Comparison of ENCODE assay signal across 1 cellular context in the genomic region with DNA sequence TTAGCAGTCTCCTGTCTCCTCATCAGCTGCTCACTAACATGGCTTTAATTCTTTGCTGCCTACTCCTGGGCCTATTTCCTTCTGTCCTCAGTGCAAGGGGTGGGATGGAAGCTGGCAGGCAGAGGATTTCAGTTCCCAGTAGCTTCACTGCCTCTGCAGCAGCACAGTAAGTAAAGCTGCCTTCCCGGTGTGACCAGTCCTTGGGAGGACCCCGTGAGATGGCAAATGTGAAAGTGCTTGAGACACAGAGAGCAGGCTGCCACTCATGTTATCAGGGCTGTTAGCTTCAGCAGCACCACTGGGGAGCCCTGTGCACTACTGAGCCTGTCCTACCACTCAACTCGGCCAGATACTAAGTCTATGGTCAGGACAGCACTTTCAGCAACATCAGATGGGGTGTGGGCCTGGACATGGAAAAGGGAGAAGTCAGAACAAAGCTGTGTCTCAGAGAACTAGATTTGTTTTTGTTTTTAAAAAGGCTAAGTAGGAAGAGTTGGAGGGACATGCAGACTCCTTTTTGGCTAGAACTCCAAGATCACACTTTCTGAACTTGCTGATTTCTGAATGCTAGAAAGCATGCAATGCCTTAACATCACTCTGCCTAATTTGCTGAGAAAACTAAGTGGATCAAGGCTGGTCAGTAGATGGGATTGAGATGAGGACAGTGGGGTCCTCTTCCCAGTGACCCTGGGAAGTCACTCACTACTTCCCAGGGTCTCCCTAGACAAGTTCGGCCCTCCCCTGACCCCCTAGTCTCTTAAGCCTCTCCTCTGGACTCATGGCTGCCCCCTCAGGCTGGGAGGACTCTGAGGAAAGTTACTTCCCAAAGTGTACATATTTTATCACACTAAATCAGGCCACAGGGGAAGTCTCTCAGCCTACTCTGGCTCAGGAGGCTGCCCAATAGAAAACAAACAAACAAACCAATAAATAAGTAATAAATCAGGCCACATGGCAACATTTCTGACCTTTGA.
TF ChIP-seq lines count a peak whose summit lies in the region.

No MANE protein-coding gene starts in this region.

TF ChIP-seq in HepG2, 621 proteins besides CTCF, POLR2A, EP300 and RAD21 (continued from another document and continues in another):
- no peak for TF ChIP-seq ZBTB21 (CRISPR knock-in tag; IDR thresholded peaks at IDR 0.05)
- no peak for TF ChIP-seq ZBTB40 (IDR thresholded peaks at IDR 0.05)
- TF ChIP-seq ZBTB40 (CRISPR knock-in tag; IDR thresholded peaks at IDR 0.05), result 0 out of 2 replicates have a peak, but pooled peaks have one; percentile 33
- TF ChIP-seq LCORL (IDR thresholded peaks at IDR 0.05), result no peak
- TF ChIP-seq LCORL (CRISPR knock-in tag; IDR thresholded peaks at IDR 0.05), result 0 out of 2 replicates have a peak, but pooled peaks have one; percentile 44
- TF ChIP-seq MYNN (CRISPR knock-in tag; IDR thresholded peaks at IDR 0.05; ENCODE audit: low read depth), result no peak
- TF ChIP-seq RNF2 (conservative IDR thresholded peaks at IDR 0.05; ENCODE audit: low read depth), result no peak
- no peak for TF ChIP-seq HMG20A (CRISPR knock-in tag; IDR thresholded peaks at IDR 0.05; ENCODE audit: borderline replicate concordance)
- TF ChIP-seq HOMEZ (CRISPR knock-in tag; IDR thresholded peaks at IDR 0.05; ENCODE audit: low read depth), result peak; percentile 91
- TF ChIP-seq ZNF3 (CRISPR knock-in tag; IDR thresholded peaks at IDR 0.05), result 0 out of 2 replicates have a peak, but pooled peaks have one; percentile 4
- no peak for TF ChIP-seq JDP2 (CRISPR knock-in tag; IDR thresholded peaks at IDR 0.05; ENCODE audit: borderline replicate concordance)
- TF ChIP-seq ZFP41 (CRISPR knock-in tag; IDR thresholded peaks at IDR 0.05; ENCODE audit: borderline replicate concordance), result 0 out of 2 replicates have a peak, but pooled peaks have one; percentile 20
- no peak for TF ChIP-seq ZNF570 (CRISPR knock-in tag; IDR thresholded peaks at IDR 0.05; ENCODE audit: borderline replicate concordance)
- no peak for TF ChIP-seq ZIK1 (CRISPR knock-in tag; IDR thresholded peaks at IDR 0.05; ENCODE audit: borderline replicate concordance, low read depth)
- TF ChIP-seq, protein P1, sequence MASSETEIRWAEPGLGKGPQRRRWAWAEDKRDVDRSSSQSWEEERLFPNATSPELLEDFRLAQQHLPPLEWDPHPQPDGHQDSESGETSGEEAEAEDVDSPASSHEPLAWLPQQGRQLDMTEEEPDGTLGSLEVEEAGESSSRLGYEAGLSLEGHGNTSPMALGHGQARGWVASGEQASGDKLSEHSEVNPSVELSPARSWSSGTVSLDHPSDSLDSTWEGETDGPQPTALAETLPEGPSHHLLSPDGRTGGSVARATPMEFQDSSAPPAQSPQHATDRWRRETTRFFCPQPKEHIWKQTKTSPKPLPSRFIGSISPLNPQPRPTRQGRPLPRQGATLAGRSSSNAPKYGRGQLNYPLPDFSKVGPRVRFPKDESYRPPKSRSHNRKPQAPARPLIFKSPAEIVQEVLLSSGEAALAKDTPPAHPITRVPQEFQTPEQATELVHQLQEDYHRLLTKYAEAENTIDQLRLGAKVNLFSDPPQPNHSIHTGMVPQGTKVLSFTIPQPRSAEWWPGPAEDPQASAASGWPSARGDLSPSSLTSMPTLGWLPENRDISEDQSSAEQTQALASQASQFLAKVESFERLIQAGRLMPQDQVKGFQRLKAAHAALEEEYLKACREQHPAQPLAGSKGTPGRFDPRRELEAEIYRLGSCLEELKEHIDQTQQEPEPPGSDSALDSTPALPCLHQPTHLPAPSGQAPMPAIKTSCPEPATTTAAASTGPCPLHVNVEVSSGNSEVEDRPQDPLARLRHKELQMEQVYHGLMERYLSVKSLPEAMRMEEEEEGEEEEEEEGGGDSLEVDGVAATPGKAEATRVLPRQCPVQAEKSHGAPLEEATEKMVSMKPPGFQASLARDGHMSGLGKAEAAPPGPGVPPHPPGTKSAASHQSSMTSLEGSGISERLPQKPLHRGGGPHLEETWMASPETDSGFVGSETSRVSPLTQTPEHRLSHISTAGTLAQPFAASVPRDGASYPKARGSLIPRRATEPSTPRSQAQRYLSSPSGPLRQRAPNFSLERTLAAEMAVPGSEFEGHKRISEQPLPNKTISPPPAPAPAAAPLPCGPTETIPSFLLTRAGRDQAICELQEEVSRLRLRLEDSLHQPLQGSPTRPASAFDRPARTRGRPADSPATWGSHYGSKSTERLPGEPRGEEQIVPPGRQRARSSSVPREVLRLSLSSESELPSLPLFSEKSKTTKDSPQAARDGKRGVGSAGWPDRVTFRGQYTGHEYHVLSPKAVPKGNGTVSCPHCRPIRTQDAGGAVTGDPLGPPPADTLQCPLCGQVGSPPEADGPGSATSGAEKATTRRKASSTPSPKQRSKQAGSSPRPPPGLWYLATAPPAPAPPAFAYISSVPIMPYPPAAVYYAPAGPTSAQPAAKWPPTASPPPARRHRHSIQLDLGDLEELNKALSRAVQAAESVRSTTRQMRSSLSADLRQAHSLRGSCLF (CRISPR knock-in tag; IDR thresholded peaks at IDR 0.05; ENCODE audit: borderline replicate concordance), result no peak
- TF ChIP-seq KDM2A (CRISPR knock-in tag; IDR thresholded peaks at IDR 0.05; ENCODE audit: borderline replicate concordance, low read depth), result peak; percentile 58
- 0 out of 2 replicates have a peak, but pooled peaks have one; percentile 30 for TF ChIP-seq ZNF136 (CRISPR knock-in tag; IDR thresholded peaks at IDR 0.05; ENCODE audit: low read depth)
- TF ChIP-seq ZNF556 (CRISPR knock-in tag; IDR thresholded peaks at IDR 0.05; ENCODE audit: borderline replicate concordance), result peak; percentile 53
- TF ChIP-seq ATM (IDR thresholded peaks at IDR 0.05; ENCODE audit: borderline replicate concordance), result no peak
- TF ChIP-seq SMC3 (IDR thresholded peaks at IDR 0.05; ENCODE audit: low read length), result 0 out of 2 replicates have a peak, but pooled peaks have one; percentile 33
- no peak; the same call in 1 of the 2 replicates for TF ChIP-seq ZNF260 (CRISPR knock-in tag; IDR thresholded peaks at IDR 0.05; ENCODE audit: borderline replicate concordance, low read depth)
- TF ChIP-seq FOSL2 (CRISPR knock-in tag; IDR thresholded peaks at IDR 0.05), result 0 out of 2 replicates have a peak, but pooled peaks have one; percentile 21
- peak; percentile 74; the same call in 1 of the 2 replicates for TF ChIP-seq IRF2 (CRISPR knock-in tag; IDR thresholded peaks at IDR 0.05)
- TF ChIP-seq PAX8 (CRISPR knock-in tag; IDR thresholded peaks at IDR 0.05; ENCODE audit: borderline replicate concordance), result no peak
- TF ChIP-seq ZNF780A (CRISPR knock-in tag; IDR thresholded peaks at IDR 0.05), result no peak
- TF ChIP-seq ZNF331 (CRISPR knock-in tag; IDR thresholded peaks at IDR 0.05), result peak; percentile 40; the same call in 1 of the 2 replicates
- TF ChIP-seq ZNF879 (CRISPR knock-in tag; IDR thresholded peaks at IDR 0.05), result no peak
- TF ChIP-seq NR3C1 (CRISPR knock-in tag; IDR thresholded peaks at IDR 0.05), result no peak
- TF ChIP-seq KDM1A (CRISPR knock-in tag; IDR thresholded peaks at IDR 0.05), result no peak
- 0 out of 2 replicates have a peak, but pooled peaks have one; percentile 55 for TF ChIP-seq ZNF746 (CRISPR knock-in tag; IDR thresholded peaks at IDR 0.05)
- peak; percentile 83 for TF ChIP-seq TARDBP (CRISPR knock-in tag; IDR thresholded peaks at IDR 0.05)
- 0 out of 2 replicates have a peak, but pooled peaks have one; percentile 16 for TF ChIP-seq TFE3 (CRISPR knock-in tag; IDR thresholded peaks at IDR 0.05)
- TF ChIP-seq NFKBIZ (CRISPR knock-in tag; IDR thresholded peaks at IDR 0.05), result no peak
- TF ChIP-seq, protein P2, sequence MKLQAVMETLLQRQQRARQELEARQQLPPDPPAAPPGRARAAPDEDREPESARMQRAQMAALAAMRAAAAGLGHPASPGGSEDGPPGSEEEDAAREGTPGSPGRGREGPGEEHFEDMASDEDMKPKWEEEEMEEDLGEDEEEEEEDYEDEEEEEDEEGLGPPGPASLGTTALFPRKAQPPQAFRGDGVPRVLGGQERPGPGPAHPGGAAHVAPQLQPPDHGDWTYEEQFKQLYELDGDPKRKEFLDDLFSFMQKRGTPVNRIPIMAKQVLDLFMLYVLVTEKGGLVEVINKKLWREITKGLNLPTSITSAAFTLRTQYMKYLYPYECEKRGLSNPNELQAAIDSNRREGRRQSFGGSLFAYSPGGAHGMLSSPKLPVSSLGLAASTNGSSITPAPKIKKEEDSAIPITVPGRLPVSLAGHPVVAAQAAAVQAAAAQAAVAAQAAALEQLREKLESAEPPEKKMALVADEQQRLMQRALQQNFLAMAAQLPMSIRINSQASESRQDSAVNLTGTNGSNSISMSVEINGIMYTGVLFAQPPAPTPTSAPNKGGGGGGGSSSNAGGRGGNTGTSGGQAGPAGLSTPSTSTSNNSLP (IDR thresholded peaks at IDR 0.05; ENCODE audit: low read depth, low read length), result 0 out of 2 replicates have a peak, but pooled peaks have one; percentile 12
- peak; percentile 86 for TF ChIP-seq GATAD1 (CRISPR knock-in tag; IDR thresholded peaks at IDR 0.05)
- TF ChIP-seq SPEN (CRISPR knock-in tag; IDR thresholded peaks at IDR 0.05; ENCODE audit: low read depth), result peak; percentile 34; the same call in 1 of the 2 replicates
- TF ChIP-seq MTA3 (CRISPR knock-in tag; IDR thresholded peaks at IDR 0.05), result no peak
- 0 out of 2 replicates have a peak, but pooled peaks have one; percentile 12 for TF ChIP-seq ZNF121 (CRISPR knock-in tag; IDR thresholded peaks at IDR 0.05)
- TF ChIP-seq ZSCAN31 (CRISPR knock-in tag; IDR thresholded peaks at IDR 0.05; ENCODE audit: low read depth), result peak; percentile 42
- TF ChIP-seq ZNF7 (CRISPR knock-in tag; IDR thresholded peaks at IDR 0.05), result no peak
